14 cellular contexts compared by ENCODE assay signal in the genomic region with DNA sequence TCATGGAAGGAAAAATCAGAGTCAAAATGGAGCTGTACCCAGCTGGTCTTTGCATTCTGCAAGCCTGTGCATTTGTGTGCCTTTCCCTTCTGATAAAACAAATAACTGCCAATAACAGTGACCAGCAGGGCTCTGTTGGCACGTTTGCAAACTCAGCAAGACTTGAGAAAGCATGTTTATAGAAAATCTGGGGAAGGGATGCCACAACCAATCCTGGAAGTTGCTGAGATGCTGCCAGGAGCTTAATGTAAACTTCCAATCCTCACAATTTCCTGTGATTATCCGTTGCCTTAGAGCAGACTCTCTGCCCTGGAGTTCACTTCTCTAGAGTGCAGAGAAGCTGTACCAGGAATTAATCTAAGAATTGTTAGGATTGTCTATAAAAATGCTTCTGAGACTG. TPM values are rescaled to one million over a fixed set of nuclear protein-coding genes. Genes with fewer than 3 reads are reported as not detected.
"Had no signal": no experiment of that assay in that cellular context is flagged by ENCODE, and none has a peak within 500 bp of the region (broad histone marks: within the 10 kb centered on the region; RNA-seq: fewer than 3 reads in every experiment).

No MANE protein-coding gene starts in this region.

- H3K4me3 ChIP-seq: coronary artery, gastrocnemius medialis, pancreas, thoracic aorta had no signal

- H3K4me3 Mint-ChIP-seq: activated CD4-positive, alpha-beta memory T cell treated with anti-CD3 and anti-CD28 coated beads for 36 hours; activated T-cell treated with anti-CD3 and anti-CD28 coated beads, Interleukin-2, amount 50 U/mL, for 24 hours; central memory CD8-positive, alpha-beta T cell; stimulated activated effector memory CD8-positive, alpha-beta T cell treated with anti-CD3 and anti-CD28 coated beads, Interleukin-12 subunit alpha, Interleukin-12 subunit beta, amount 100 ng/mL, for 72 hours; T-cell had no signal

- H3K36me3 ChIP-seq: gastrocnemius medialis, pancreas, thoracic aorta had no signal

- H3K9me3 ChIP-seq: gastrocnemius medialis, pancreas, thoracic aorta had no signal

- H3K4me1 ChIP-seq: gastrocnemius medialis had no signal

- H3K27ac ChIP-seq: coronary artery, gastrocnemius medialis, thoracic aorta had no signal

- H3K27ac Mint-ChIP-seq: activated CD4-positive, alpha-beta memory T cell treated with anti-CD3 and anti-CD28 coated beads for 36 hours; activated naive CD4-positive, alpha-beta T cell treated with anti-CD3 and anti-CD28 coated beads, Interleukin-2, amount 50 U/mL, for 72 hours; activated T-cell treated with anti-CD3 and anti-CD28 coated beads, Interleukin-2, amount 50 U/mL, for 24 hours; naive thymus-derived CD8-positive, alpha-beta T cell; stimulated activated effector memory CD8-positive, alpha-beta T cell treated with anti-CD3 and anti-CD28 coated beads, Interleukin-12 subunit alpha, Interleukin-12 subunit beta, amount 100 ng/mL, for 72 hours; T-cell had no signal

- H3K36me3 Mint-ChIP-seq: activated CD4-positive, alpha-beta memory T cell treated with anti-CD3 and anti-CD28 coated beads for 36 hours; activated naive CD4-positive, alpha-beta T cell treated with anti-CD3 and anti-CD28 coated beads, Interleukin-2, amount 50 U/mL, for 72 hours; naive thymus-derived CD8-positive, alpha-beta T cell; stimulated activated effector memory CD8-positive, alpha-beta T cell treated with anti-CD3 and anti-CD28 coated beads, Interleukin-12 subunit alpha, Interleukin-12 subunit beta, amount 100 ng/mL, for 72 hours; T-cell had no signal

- H3K4me1 Mint-ChIP-seq: central memory CD8-positive, alpha-beta T cell; naive thymus-derived CD8-positive, alpha-beta T cell; stimulated activated effector memory CD8-positive, alpha-beta T cell treated with anti-CD3 and anti-CD28 coated beads, Interleukin-12 subunit alpha, Interleukin-12 subunit beta, amount 100 ng/mL, for 72 hours had no signal

- H3K9me3 Mint-ChIP-seq: activated CD4-positive, alpha-beta memory T cell treated with anti-CD3 and anti-CD28 coated beads for 36 hours; activated naive CD4-positive, alpha-beta T cell treated with anti-CD3 and anti-CD28 coated beads, Interleukin-2, amount 50 U/mL, for 72 hours; activated T-cell treated with anti-CD3 and anti-CD28 coated beads, Interleukin-2, amount 50 U/mL, for 24 hours; central memory CD8-positive, alpha-beta T cell; stimulated activated effector memory CD8-positive, alpha-beta T cell treated with anti-CD3 and anti-CD28 coated beads, Interleukin-12 subunit alpha, Interleukin-12 subunit beta, amount 100 ng/mL, for 72 hours; T-cell had no signal

- ATAC-seq: gastrocnemius medialis; naive thymus-derived CD8-positive, alpha-beta T cell; stimulated activated effector memory CD8-positive, alpha-beta T cell treated with anti-CD3 and anti-CD28 coated beads, Interleukin-12 subunit alpha, Interleukin-12 subunit beta, amount 100 ng/mL, for 72 hours; T-cell had no signal

- DNase-seq: activated CD4-positive, alpha-beta memory T cell treated with anti-CD3 and anti-CD28 coated beads for 36 hours; activated effector memory CD4-positive, alpha-beta T cell treated with anti-CD3 and anti-CD28 coated beads, Interleukin-2, amount 50 U/mL, for 16 hours; activated T-cell treated with anti-CD3 and anti-CD28 coated beads, Interleukin-2, amount 50 U/mL, for 24 hours; effector CD4-positive, alpha-beta T cell; gastrocnemius medialis; naive thymus-derived CD8-positive, alpha-beta T cell; pancreas; T-cell; T-helper 9 cell had no signal

- H3K27me3 ChIP-seq: gastrocnemius medialis had no signal

RNA-seq across cellular contexts. Expression of gene ANXA3, which starts 6.9 kb away (rescaled TPM):
- total RNA-seq: activated CD4-positive, alpha-beta memory T cell treated with anti-CD3 and anti-CD28 coated beads for 36 hours; naive thymus-derived CD8-positive, alpha-beta T cell had no signal
- polyA plus RNA-seq: naive thymus-derived CD8-positive, alpha-beta T cell had no signal
